ENCODE assay signal across 8 cellular contexts in the genomic region with DNA sequence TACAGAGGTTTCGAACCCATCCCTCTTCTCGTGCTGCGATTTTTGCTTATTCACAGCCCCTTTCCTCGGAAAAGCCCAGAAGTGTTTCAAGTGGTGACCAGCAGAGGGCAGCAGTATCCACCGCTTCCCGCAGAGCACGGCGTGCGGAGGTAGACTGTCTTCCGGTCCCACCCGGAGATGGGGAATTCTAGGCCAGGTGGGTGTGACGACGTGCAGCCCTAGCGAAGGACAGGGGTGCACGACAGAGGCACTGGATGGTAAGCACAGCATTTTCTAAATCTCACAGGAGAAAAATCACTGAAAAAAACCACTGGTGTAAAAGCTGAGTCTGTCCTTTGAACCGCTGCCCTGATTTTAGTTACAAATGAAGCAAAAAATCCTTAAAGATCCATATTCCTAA. TPM values are rescaled to one million over a fixed set of nuclear protein-coding genes. Genes with fewer than 3 reads are reported as not detected.
DNase-seq lines count a peak whose midpoint lies in the region; ATAC-seq, FAIRE-seq and TF ChIP-seq lines count a peak whose summit lies in the region.

No MANE protein-coding gene starts in this region.

- peaks cover 19 to 45% of the 10 kb centered on the region in 2 experiments for H3K27me3 ChIP-seq in endothelial cell of umbilical vein (ENCODE audit: control insufficient read depth in 2 of 2, insufficient read depth in 2 of 2, low read length in 2 of 2)
- H3K27me3 ChIP-seq in muscle layer of duodenum (ENCODE audit: low read depth, low read length), result no peaks in the 10 kb centered on the region

- no peak overlapping the region for H3K27ac ChIP-seq in endothelial cell of umbilical vein (ENCODE audit: insufficient read depth, low read depth, low read length)
- no peak overlapping the region for H3K27ac ChIP-seq in muscle layer of duodenum (ENCODE audit: low read length)

- H3K9ac ChIP-seq in endothelial cell of umbilical vein (replicated peaks; ENCODE audit: extremely low read depth, insufficient read depth, low read length), result no peak overlapping the region

- H3K4me3 ChIP-seq in endothelial cell of umbilical vein (replicated peaks in 1 of 3; ENCODE audit: insufficient read depth in 1 of 3, low read depth in 1 of 3, low read length in 3 of 3) (peak overlapping the region in 1 of 3 experiments; percentile 4), muscle layer of duodenum (ENCODE audit: low read depth in 1 of 2, low read length in 2 of 2) (peak overlapping the region; percentile 26 to 50)

- BruUV-seq in endothelial cell of umbilical vein (replicated peaks; lab: Mats Ljungman, UMichigan), result no TSS peak

- TF ChIP-seq CTCF in endothelial cell of umbilical vein (IDR thresholded peaks at IDR 0.05; ENCODE audit: extremely low read depth in 1 of 2, insufficient read depth in 1 of 2, low read depth in 1 of 2, low read length in 2 of 2), result peak; percentile 77 to 82

- H3K36me3 ChIP-seq in endothelial cell of umbilical vein (ENCODE audit: control insufficient read depth in 2 of 2, extremely low read depth in 1 of 2, insufficient read depth in 2 of 2, low read length in 2 of 2) (no peaks in the 10 kb centered on the region), muscle layer of duodenum (ENCODE audit: control insufficient read depth in 1 of 2, insufficient read depth in 2 of 2, low read length in 2 of 2) (no peaks in the 10 kb centered on the region)

- intact Hi-C loops in endothelial cell of umbilical vein (cut with micrococcal nuclease), result loop anchor here (1.0 kb wide), 6 partner anchors 136 to 454 kb away; partner anchors contain the start of gene PRICKLE2

- no peaks in the 10 kb centered on the region for H4K20me1 ChIP-seq in endothelial cell of umbilical vein (replicated peaks; ENCODE audit: control insufficient read depth, extremely low read depth, insufficient read depth, low read length)

- no peaks in the 10 kb centered on the region for H3K9me3 ChIP-seq in endothelial cell of umbilical vein (replicated peaks; ENCODE audit: control insufficient read depth, insufficient read depth, low read length)
- no peaks in the 10 kb centered on the region for H3K9me3 ChIP-seq in muscle layer of duodenum (ENCODE audit: control insufficient read depth in 1 of 2, low read length in 2 of 2)

- dilution Hi-C loops in endothelial cell of umbilical vein (cut with MboI; ENCODE audit: extremely low pct_ligation_motif_present, low sequenced_read_pairs), result loop anchor here (25.0 kb wide), 1 partner anchor 432 kb away; no protein-coding TSS in a partner anchor

- peak overlapping the region; percentile 60 for H2AFZ ChIP-seq in endothelial cell of umbilical vein (ENCODE audit: low read depth, low read length)

- no peaks in the 10 kb centered on the region for H3K4me1 ChIP-seq in endothelial cell of umbilical vein (ENCODE audit: control insufficient read depth, extremely low read depth, insufficient read depth, low read length)
- H3K4me1 ChIP-seq in muscle layer of duodenum (ENCODE audit: control insufficient read depth in 1 of 2, insufficient read depth in 2 of 2, low read length in 2 of 2), result peaks cover 0 to 7% of the 10 kb centered on the region in 2 donors

- DNase-seq in CD1c-positive myeloid dendritic cell (ENCODE audit: extremely low spot score) (peak; percentile 81), NCI-H774 (lab: John Stamatoyannopoulos, UW) (peak; percentile 41), endothelial cell of umbilical vein (ENCODE audit: low read depth, low spot score) (peak; percentile 66)
- DNase-seq in activated CD8-positive, alpha-beta memory T cell treated with anti-CD3 and anti-CD28 coated beads, Interleukin-2, amount 50 U/mL, for 1 hour (ENCODE audit: extremely low read depth), result peak; percentile 32
- peak; percentile 85 for DNase-seq in stimulated activated CD8-positive, alpha-beta memory T cell treated with anti-CD3 and anti-CD28 coated beads, Interleukin-4, amount 100 ng/mL, for 48 hours

- peak; percentile 97 for ATAC-seq in GM19452 (IDR thresholded peaks at IDR 0.05; ENCODE audit: unreplicated experiment)
- ATAC-seq in HG03565 (IDR thresholded peaks at IDR 0.05; ENCODE audit: unreplicated experiment), result peak; percentile 92

- no peaks in the 10 kb centered on the region for H3K9me1 ChIP-seq in endothelial cell of umbilical vein (replicated peaks; ENCODE audit: control insufficient read depth, extremely low read depth, insufficient read depth, low read length)

- CTCF ChIA-PET in endothelial cell of umbilical vein (lab: Charles Lee), result interaction anchor here (0.6 to 6.7 kb wide), 27 partner anchors 22 to 680 kb away, joined by 3 to 112 read pairs (median 4); partner anchors contain the start of gene PRICKLE2

- peak overlapping the region; percentile 54 for H3K4me2 ChIP-seq in endothelial cell of umbilical vein (ENCODE audit: insufficient read depth, low read length)

- no peak for TF ChIP-seq POLR2A in endothelial cell of umbilical vein (IDR thresholded peaks at IDR 0.05; ENCODE audit: low read depth, low read length)

- peak; percentile 93 for FAIRE-seq in endothelial cell of umbilical vein (lab: Jason Lieb, UNC)

- H3K79me2 ChIP-seq in endothelial cell of umbilical vein (ENCODE audit: control insufficient read depth, insufficient read depth, low read length), result no peaks in the 10 kb centered on the region

- POLR2A ChIA-PET in endothelial cell of umbilical vein (lab: Charles Lee), result no interaction called here

TF ChIP-seq in endothelial cell of umbilical vein, 7 proteins besides CTCF, POLR2A, EP300 and RAD21:
- TF ChIP-seq GATA2 (IDR thresholded peaks at IDR 0.05; ENCODE audit: insufficient read depth, insufficient read length, low read depth, low read length), result no peak
- TF ChIP-seq MYC (IDR thresholded peaks at IDR 0.05; ENCODE audit: low read depth, low read length), result peak; percentile 44
- no peak for TF ChIP-seq EZH2 (IDR thresholded peaks at IDR 0.05; ENCODE audit: borderline replicate concordance, low read depth, low read length, severe bottlenecking)
- TF ChIP-seq JUN (IDR thresholded peaks at IDR 0.05; ENCODE audit: borderline replicate concordance, insufficient read depth, insufficient read length, low read depth), result no peak
- no peak for TF ChIP-seq POLR2AphosphoS5 (IDR thresholded peaks at IDR 0.05; ENCODE audit: insufficient read depth, low read depth, low read length)
- TF ChIP-seq FOS (IDR thresholded peaks at IDR 0.05; ENCODE audit: borderline replicate concordance, insufficient read depth, low read length), result no peak
- no peak for TF ChIP-seq MAX (IDR thresholded peaks at IDR 0.05; ENCODE audit: insufficient read depth, insufficient read length)
TF ChIP-seq in endothelial cell of umbilical vein: peak in this region for 1.

RNA-seq across cellular contexts. Expression of gene PSMD6, which starts 7.4 kb away (rescaled TPM):
- total RNA-seq in endothelial cell of umbilical vein, result 89.4 and 90.8 TPM in 2 replicates
- 38.3 and 53.7 TPM in 2 replicates for polyA plus RNA-seq in endothelial cell of umbilical vein
- 65.5 and 65.9 TPM in 2 replicates for polyA plus RNA-seq in endothelial cell of umbilical vein (2011; cell fraction: cytosol; rRNA removed)
- polyA plus RNA-seq in endothelial cell of umbilical vein (2011; cell fraction: nucleus; rRNA removed), result 70.6 and 95.7 TPM in 2 replicates
- polyA plus RNA-seq in endothelial cell of umbilical vein (2012), result 79.5 and 136 TPM in 2 replicates
- 42.5 and 44.5 TPM in 2 replicates for polyA minus RNA-seq in endothelial cell of umbilical vein
- polyA minus RNA-seq in endothelial cell of umbilical vein (2011; cell fraction: cytosol; rRNA and poly(A)+ RNA removed), result 19.8 TPM
- 96.2 and 126 TPM in 2 replicates for polyA minus RNA-seq in endothelial cell of umbilical vein (2011; cell fraction: nucleus; rRNA and poly(A)+ RNA removed)

Comparison
In these comparisons a context has a peak if more than half of its experiments do, and no peak if none do; other contexts are left out.
1. DNase-seq: peak in every context shown above with its lines; median percentile 85 in stimulated activated CD8-positive, alpha-beta memory T cell treated with anti-CD3 and anti-CD28 coated beads, Interleukin-4, amount 100 ng/mL, for 48 hours; 81 in CD1c-positive myeloid dendritic cell; 66 in endothelial cell of umbilical vein; 41 in NCI-H774; 32 in activated CD8-positive, alpha-beta memory T cell treated with anti-CD3 and anti-CD28 coated beads, Interleukin-2, amount 50 U/mL, for 1 hour.